ENCODE assay signal across 8 cellular contexts in the genomic region with DNA sequence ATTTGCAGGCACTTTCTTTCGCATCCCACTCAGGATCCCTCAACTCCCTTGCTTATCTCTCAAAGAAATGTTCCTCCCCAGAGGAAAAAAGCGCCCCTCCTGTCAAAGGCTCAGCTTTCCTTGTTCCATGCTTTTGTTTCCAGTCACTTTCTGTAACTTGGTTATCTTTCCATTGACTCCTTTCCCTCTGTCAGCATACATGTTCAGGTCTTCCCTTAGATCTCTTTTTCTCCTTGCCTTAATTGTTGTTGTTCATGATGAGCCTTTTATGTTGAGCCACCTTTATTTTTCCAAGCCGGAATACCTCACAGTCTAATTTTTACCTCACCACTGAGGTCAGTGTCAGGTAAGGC. TPM values are rescaled to one million over a fixed set of nuclear protein-coding genes. Genes with fewer than 3 reads are reported as not detected.
DNase-seq lines count a peak whose midpoint lies in the region; ATAC-seq and TF ChIP-seq lines count a peak whose summit lies in the region.

No MANE protein-coding gene starts in this region.

- H3K4me3 Mint-ChIP-seq in progenitor cell of endocrine pancreas (ENCODE audit: low read depth): peak overlapping the region; percentile 82

- peak overlapping the region; percentile 14 for H3K27ac Mint-ChIP-seq in progenitor cell of endocrine pancreas

- H3K9me3 Mint-ChIP-seq in progenitor cell of endocrine pancreas (ENCODE audit: low read depth): no peaks in the 10 kb centered on the region

- H3K4me1 ChIP-seq in Peyer's patch (peaks cover 0 to 16% (median 5%) of the 10 kb centered on the region in 4 donors), foreskin keratinocyte (peaks cover 14% of the 10 kb centered on the region)

- no peak for ATAC-seq in activated CD4-positive, CD25-positive, alpha-beta regulatory T cell treated with anti-CD3 and anti-CD28 coated beads, Interleukin-2, amount 50 U/mL, for 24 hours
- ATAC-seq in foreskin keratinocyte: no peak

- H3K36me3 Mint-ChIP-seq in progenitor cell of endocrine pancreas (ENCODE audit: insufficient read depth): peaks cover 4% of the 10 kb centered on the region

- peaks cover 0 to 11% (median 0%) of the 10 kb centered on the region in 3 donors for H3K36me3 ChIP-seq in Peyer's patch

- H3K4me3 ChIP-seq in GM12864 (ENCODE audit: low read depth, low read length): peak overlapping the region; percentile 72
- peak overlapping the region; percentile 30 to 74 (median 61) for H3K4me3 ChIP-seq in Peyer's patch
- peak overlapping the region; percentile 71 for H3K4me3 ChIP-seq in fibroblast of mammary gland (ENCODE audit: control insufficient read depth, low read depth, low read length)

- DNase-seq in GM12864 (ENCODE audit: low read depth) (no peak), Peyer's patch (no peak), fibroblast of mammary gland (ENCODE audit: low read depth) (no peak), progenitor cell of endocrine pancreas (ENCODE audit: low spot score, unreplicated experiment) (no peak), GM20000 (ENCODE audit: low spot score) (no peak), amygdala (lab: John Stamatoyannopoulos, UW) (no peak), foreskin keratinocyte (no peak)

- TF ChIP-seq POLR2A in Peyer's patch (IDR thresholded peaks at IDR 0.05): no peak

- no peaks in the 10 kb centered on the region for H3K9me3 ChIP-seq in Peyer's patch

- peaks cover 14% of the 10 kb centered on the region for H3K4me1 Mint-ChIP-seq in progenitor cell of endocrine pancreas (ENCODE audit: low read depth)

- H3K27ac ChIP-seq in Peyer's patch (peak overlapping the region in 3 of 4 donors; percentile 33 to 41 (median 38)), foreskin keratinocyte (no peak overlapping the region)

- no peaks in the 10 kb centered on the region for H3K27me3 ChIP-seq in Peyer's patch
- no peaks in the 10 kb centered on the region for H3K27me3 ChIP-seq in foreskin keratinocyte

- TF ChIP-seq CTCF in GM12864 (IDR thresholded peaks at IDR 0.05; ENCODE audit: low read depth, low read length, missing control alignments) (no peak), Peyer's patch (IDR thresholded peaks at IDR 0.05) (no peak), fibroblast of mammary gland (conservative IDR thresholded peaks at IDR 0.05; ENCODE audit: control insufficient read depth, insufficient read depth, low read depth, low read length) (no peak), progenitor cell of endocrine pancreas (IDR thresholded peaks at IDR 0.05; ENCODE audit: unreplicated experiment) (no peak), GM20000 (IDR thresholded peaks at IDR 0.05; ENCODE audit: extremely low read depth, missing control alignments) (no peak), foreskin keratinocyte (conservative IDR thresholded peaks at IDR 0.05) (no peak)

- H3K27me3 Mint-ChIP-seq in progenitor cell of endocrine pancreas: no peaks in the 10 kb centered on the region

RNA-seq across cellular contexts. Expression of gene PODN, which starts 46.5 kb away (rescaled TPM):
- total RNA-seq in Peyer's patch: 10 to 100 TPM in 3 of 4 donors, 1 to 10 TPM in 1; 7.0 to 32.2 (median 17.0) TPM
- 0.26 and 0.38 TPM in 2 replicates for total RNA-seq in progenitor cell of endocrine pancreas
- not detected in 2 replicates for total RNA-seq in foreskin keratinocyte
- polyA plus RNA-seq in foreskin keratinocyte: not detected in 2 replicates
